ENCODE assay signal across 8 cellular contexts in the genomic region with DNA sequence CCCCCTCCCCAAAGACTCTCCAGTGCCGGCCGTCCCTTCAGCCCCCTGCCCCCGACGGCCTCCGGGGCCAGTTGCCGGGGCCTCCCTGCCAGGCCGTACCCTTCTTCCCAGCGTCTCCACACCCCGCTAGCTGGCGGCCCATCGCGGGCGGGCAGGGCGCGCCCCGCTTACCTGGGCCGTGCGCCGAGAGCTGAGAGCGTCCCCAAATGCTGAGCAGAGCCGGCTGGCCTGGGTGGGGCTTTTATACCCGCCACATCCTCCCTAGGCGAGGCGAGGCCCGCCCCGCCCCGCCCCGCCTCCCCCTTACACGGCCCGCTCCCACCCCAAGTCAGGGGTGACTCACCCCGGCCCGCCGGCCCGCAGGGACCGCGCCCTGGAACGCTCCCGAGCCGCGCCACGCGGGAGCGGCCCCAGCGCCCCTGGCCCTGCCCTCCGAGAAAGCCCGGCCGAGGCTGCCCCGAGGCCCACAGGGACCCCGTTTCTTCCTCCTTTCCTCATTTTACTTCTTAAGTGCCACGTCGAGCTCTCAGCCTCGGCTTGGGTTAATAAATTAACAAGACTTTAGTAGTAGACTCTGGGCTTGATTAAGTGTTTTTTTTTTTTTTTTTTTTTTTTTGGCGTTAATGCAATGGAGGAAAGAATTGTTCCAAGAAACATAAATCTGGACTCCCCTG. TPM values are rescaled to one million over a fixed set of nuclear protein-coding genes. Genes with fewer than 3 reads are reported as not detected.
A peak's percentile ranks its signal among the peaks of the same experiment; 100 is the strongest.
DNase-seq lines count a peak whose midpoint lies in the region; ATAC-seq lines count a peak whose summit lies in the region.

A gene (minus strand): TSS at position 215 of the 674 bp plus-strand sequence. CDS start 11,911 bp downstream, outside the sequence.

- peak; percentile 63 for ATAC-seq in HG02884 (IDR thresholded peaks at IDR 0.05; ENCODE audit: unreplicated experiment)

- DNase-seq in NCI-H748 (lab: John Stamatoyannopoulos, UW; ENCODE audit: unreplicated experiment) (peak; percentile 35), NCI-H748 treated with DMSO at 0.1 percent for 48 hours (lab: John Stamatoyannopoulos, UW) (no peak), NCI-H774 (lab: John Stamatoyannopoulos, UW) (peak; percentile 44), mucosa of gallbladder (ENCODE audit: low spot score) (peak; percentile 86)
- DNase-seq in activated CD8-positive, alpha-beta memory T cell treated with anti-CD3 and anti-CD28 coated beads for 48 hours (ENCODE audit: low read depth in 2 of 3, low spot score in 2 of 3), result peak; percentile 51 to 70 (median 57)
- peak; percentile 47 for DNase-seq in stimulated activated CD8-positive, alpha-beta memory T cell treated with anti-CD3 and anti-CD28 coated beads, Interleukin-7, amount 100 ng/mL, for 24 hours (ENCODE audit: low read depth)

- in situ Hi-C loops in endometrial microvascular endothelial cells (cut with HindIII; ENCODE audit: inconsistent ontology term, low pct_unique_long_range_greater_than_20kb, low sequenced_read_pairs), result no loop called here

RNA-seq across cellular contexts. Expression of the gene that starts here (rescaled TPM):
- 5,865 TPM for total RNA-seq in endometrial microvascular endothelial cells (ENCODE audit: inconsistent ontology term)
- total RNA-seq in mucosa of gallbladder, result 733 TPM
